8 cellular contexts compared by ENCODE assay signal in genomic region chr4:173332963-173333657, GRCh38. TPM values are rescaled to one million over a fixed set of nuclear protein-coding genes. Genes with fewer than 3 reads are reported as not detected.
A peak's percentile ranks its signal among the peaks of the same experiment; 100 is the strongest.
DNase-seq lines count a peak whose midpoint lies in the region; ATAC-seq, FAIRE-seq and TF ChIP-seq lines count a peak whose summit lies in the region.

No MANE protein-coding gene starts in this region.

- H3K79me2 ChIP-seq in HepG2 (ENCODE audit: insufficient read depth, low read length), result peaks cover 20% of the 10 kb centered on the region

- in situ Hi-C loops in astrocyte of the spinal cord (cut with HindIII; ENCODE audit: low sequenced_read_pairs), result no loop called here
- in situ Hi-C loops in HepG2 (cut with HindIII; ENCODE audit: extremely low pct_ligation_motif_present, low pct_unique_long_range_greater_than_20kb), result loop anchor here (5.0 kb wide), 1 partner anchor 39 kb away; the partner anchor contains the start of gene SAP30

- ATAC-seq in HepG2 (no peak), GM18870 (IDR thresholded peaks at IDR 0.05; ENCODE audit: unreplicated experiment) (no peak)

- POLR2A ChIA-PET in HepG2 (lab: Yijun Ruan, JAX), result interaction anchor here (1.5 to 3.4 kb wide), 2 partner anchors 14 to 37 kb away, joined by 7 to 109 read pairs; partner anchors contain the start of gene SAP30

- H3K4me2 ChIP-seq in HepG2 (ENCODE audit: low read depth, low read length), result peak overlapping the region; percentile 93

- TF ChIP-seq CTCF in NB4 (IDR thresholded peaks at IDR 0.05; ENCODE audit: low read depth, low read length), result no peak
- no peak for TF ChIP-seq CTCF in astrocyte of the spinal cord (IDR thresholded peaks at IDR 0.05; ENCODE audit: low read depth, low read length)
- TF ChIP-seq CTCF in HepG2 (CRISPR knock-in tag; IDR thresholded peaks at IDR 0.05), result no peak

- 3% methylated on average over 21 of the region's 21 CpGs for WGBS in HepG2 (ENCODE audit: low lambda C conversion rate)

- intact Hi-C loops in HepG2 (cut with micrococcal nuclease; ENCODE audit: unreplicated experiment), result no loop called here

- CTCF ChIA-PET in HepG2 (lab: Yijun Ruan, JAX; ENCODE audit: low intra/inter-chr PET ratio, low total read pairs), result no interaction called here

- peaks cover 23% of the 10 kb centered on the region for H3K4me1 ChIP-seq in HepG2 (ENCODE audit: insufficient read depth, low read length)
- no peaks in the 10 kb centered on the region for H3K4me1 ChIP-seq in stomach smooth muscle (ENCODE audit: control insufficient read depth, insufficient read depth, low read length)

- no peak for TF ChIP-seq POLR2A in NB4 (IDR thresholded peaks at IDR 0.05; ENCODE audit: extremely low read depth, insufficient read length)
- TF ChIP-seq POLR2A in HepG2 (IDR thresholded peaks at IDR 0.05; ENCODE audit: insufficient read depth in 1 of 2, low read depth in 2 of 2, low read length in 2 of 2), result no peak

- H3K9me3 ChIP-seq in HepG2 (ENCODE audit: low read length), result no peaks in the 10 kb centered on the region
- no peaks in the 10 kb centered on the region for H3K9me3 ChIP-seq in stomach smooth muscle (ENCODE audit: control insufficient read depth in 2 of 2, low read length in 2 of 2)

- no peak for FAIRE-seq in HepG2 (lab: Jason Lieb, UNC)

- BruUV-seq in HepG2 (replicated peaks; lab: Mats Ljungman, UMichigan), result no TSS peak

- H3K27ac ChIP-seq in HepG2 (ENCODE audit: extremely low read length, insufficient read depth, low read length) (peak overlapping the region; percentile 97), stomach smooth muscle (ENCODE audit: low read length) (peak overlapping the region; percentile 100)

- no peak overlapping the region for H2AFZ ChIP-seq in HepG2 (ENCODE audit: low read length)

- DNase-seq in ELR (ENCODE audit: low read depth) (peak; percentile 33), NB4 (ENCODE audit: low read depth) (no peak), astrocyte of the spinal cord (ENCODE audit: low read depth, low spot score) (no peak), HepG2 (ENCODE audit: low spot score) (no peak), cerebellar nuclear complex (lab: John Stamatoyannopoulos, UW) (no peak), NCI-H2196 treated with DMSO at 0.1 percent for 48 hours (lab: John Stamatoyannopoulos, UW; ENCODE audit: unreplicated experiment) (no peak)

- H3K27me3 ChIP-seq in HepG2 (ENCODE audit: control insufficient read depth in 1 of 2, insufficient read depth in 2 of 2, low read length in 2 of 2), result no peaks in the 10 kb centered on the region; a peak in 2 of 5 replicates
- no peaks in the 10 kb centered on the region for H3K27me3 ChIP-seq in stomach smooth muscle (ENCODE audit: control insufficient read depth in 1 of 2, insufficient read depth in 2 of 2, low read length in 2 of 2)

- no peak for TF ChIP-seq RAD21 in HepG2 (CRISPR knock-in tag; IDR thresholded peaks at IDR 0.05)

- peak overlapping the region; percentile 99 for H3K4me3 ChIP-seq in NB4 (ENCODE audit: low read depth, low read length)
- peak overlapping the region; percentile 98 for H3K4me3 ChIP-seq in astrocyte of the spinal cord (ENCODE audit: low read depth, low read length)
- H3K4me3 ChIP-seq in HepG2 (replicated peaks in 1 of 3; ENCODE audit: insufficient read depth in 1 of 3, low read depth in 2 of 3, low read length in 3 of 3), result peak overlapping the region; percentile 91 to 95 (median 92)
- peak overlapping the region; percentile 89 to 94 for H3K4me3 ChIP-seq in stomach smooth muscle (ENCODE audit: low read length in 2 of 2)

- H3K36me3 ChIP-seq in HepG2 (replicated peaks in 1 of 2; ENCODE audit: control insufficient read depth in 1 of 2, insufficient read depth in 2 of 2, low read length in 2 of 2) (peaks cover 0 to 13% of the 10 kb centered on the region in 2 experiments; a peak in 2 of 5 replicates), stomach smooth muscle (ENCODE audit: control insufficient read depth in 2 of 2, insufficient read depth in 2 of 2, low read length in 2 of 2) (peaks cover 0 to 10% of the 10 kb centered on the region in 2 donors)

- TF ChIP-seq EP300 in HepG2 (IDR thresholded peaks at IDR 0.05; ENCODE audit: low read depth in 2 of 2, low read length in 2 of 2), result no peak
- TF ChIP-seq EP300 in HepG2 (CRISPR knock-in tag; IDR thresholded peaks at IDR 0.05; ENCODE audit: borderline replicate concordance), result no peak

- peak overlapping the region; percentile 98 for H3K9ac ChIP-seq in HepG2 (ENCODE audit: insufficient read depth, low read depth, low read length)
- peak overlapping the region; percentile 64 to 95 for H3K9ac ChIP-seq in stomach smooth muscle (ENCODE audit: low read length in 2 of 2)

- peaks cover 3% of the 10 kb centered on the region; the same call in 1 of the 2 replicates for H4K20me1 ChIP-seq in HepG2 (ENCODE audit: insufficient read depth, low read length)

TF ChIP-seq in HepG2, 621 proteins besides CTCF, POLR2A, EP300 and RAD21 (continues in another document):
- no peak for TF ChIP-seq ZNF296 (CRISPR knock-in tag; conservative IDR thresholded peaks at IDR 0.05)
- TF ChIP-seq KAT8 (CRISPR knock-in tag; IDR thresholded peaks at IDR 0.05), result 0 out of 2 replicates have a peak, but pooled peaks have one; percentile 12
- no peak for TF ChIP-seq HNRNPL (IDR thresholded peaks at IDR 0.05; ENCODE audit: low read depth, low read length)
- TF ChIP-seq CREB3 (CRISPR knock-in tag; IDR thresholded peaks at IDR 0.05), result no peak
- TF ChIP-seq HNRNPLL (IDR thresholded peaks at IDR 0.05; ENCODE audit: low read depth, low read length, poor library complexity, severe bottlenecking), result peak; percentile 9
- no peak for TF ChIP-seq SP5 (CRISPR knock-in tag; IDR thresholded peaks at IDR 0.05; ENCODE audit: borderline replicate concordance, low read depth)
- no peak for TF ChIP-seq PTBP1 (IDR thresholded peaks at IDR 0.05; ENCODE audit: low read depth, low read length, poor library complexity, severe bottlenecking)
- no peak for TF ChIP-seq CEBPG (CRISPR knock-in tag; IDR thresholded peaks at IDR 0.05)
- TF ChIP-seq TBX2 (CRISPR knock-in tag; IDR thresholded peaks at IDR 0.05; ENCODE audit: borderline replicate concordance), result no peak

RNA-seq across cellular contexts. Expression of gene HMGB2, which starts 1.0 kb away (rescaled TPM):
- 332 and 478 TPM in 2 replicates for total RNA-seq in HepG2 (2016; rRNA removed; fragmentation: Illumina TruSeq; extraction: Trizol)
- total RNA-seq in HepG2 (2016; cell fraction: cytosol; rRNA removed; fragmentation: Illumina TruSeq; extraction: Trizol; ENCODE audit: low read depth), result 55.4 and 58.1 TPM in 2 replicates
- 327 and 486 TPM in 2 replicates for total RNA-seq in HepG2 (2016; cell fraction: insoluble cytoplasmic fraction; rRNA removed; fragmentation: Illumina TruSeq; extraction: Trizol)
- 88.2 and 95.3 TPM in 2 replicates for total RNA-seq in HepG2 (2016; cell fraction: membrane; rRNA removed; fragmentation: Illumina TruSeq; extraction: Trizol)
- 133 and 139 TPM in 2 replicates for total RNA-seq in HepG2 (2016; cell fraction: nucleus; rRNA removed; fragmentation: Illumina TruSeq; extraction: Trizol)
- 49.9 and 90.5 TPM in 2 replicates for polyA plus RNA-seq in HepG2 (2011; rRNA removed)
- 47.8 and 56.0 TPM in 2 replicates for polyA plus RNA-seq in HepG2 (2011; cell fraction: cytosol; rRNA removed)
- 32.4 and 36.5 TPM in 2 replicates for polyA plus RNA-seq in HepG2 (2011; cell fraction: nucleus; rRNA removed)
- polyA plus RNA-seq in HepG2 (2012), result 115 and 248 TPM in 2 replicates
- 44.2 and 44.6 TPM in 2 replicates for polyA plus RNA-seq in HepG2 (2016; cell fraction: cytosol; fragmentation: Illumina TruSeq; extraction: Trizol; ENCODE audit: low read depth)
- polyA plus RNA-seq in HepG2 (2016; cell fraction: insoluble cytoplasmic fraction; fragmentation: Illumina TruSeq; extraction: Trizol; ENCODE audit: low read depth), result 657 and 732 TPM in 2 replicates
- polyA plus RNA-seq in HepG2 (2016; cell fraction: membrane; fragmentation: Illumina TruSeq; extraction: Trizol; ENCODE audit: low read depth), result 82.0 and 83.9 TPM in 2 replicates
- 316 and 322 TPM in 2 replicates for polyA plus RNA-seq in HepG2 (2016; cell fraction: nucleus; fragmentation: Illumina TruSeq; extraction: Trizol; ENCODE audit: insufficient read depth, low read depth)
- polyA minus RNA-seq in HepG2 (2011; rRNA and poly(A)+ RNA removed; ENCODE audit: low replicate concordance), result 14.1 and 27.2 TPM in 2 replicates
- 29.2 and 45.7 TPM in 2 replicates for polyA minus RNA-seq in HepG2 (2011; cell fraction: cytosol; rRNA and poly(A)+ RNA removed)
- 46.0 and 60.1 TPM in 2 replicates for polyA minus RNA-seq in HepG2 (2011; cell fraction: nucleus; rRNA and poly(A)+ RNA removed)

RNA-seq across cellular contexts. Expression of gene SAP30, which starts 37.6 kb away (rescaled TPM):
- 22.3 and 25.1 TPM in 2 replicates for total RNA-seq in HepG2 (2016; rRNA removed; fragmentation: Illumina TruSeq; extraction: Trizol)
- 3.7 and 4.7 TPM in 2 replicates for total RNA-seq in HepG2 (2016; cell fraction: cytosol; rRNA removed; fragmentation: Illumina TruSeq; extraction: Trizol; ENCODE audit: low read depth)
- total RNA-seq in HepG2 (2016; cell fraction: insoluble cytoplasmic fraction; rRNA removed; fragmentation: Illumina TruSeq; extraction: Trizol), result 22.4 and 24.1 TPM in 2 replicates
- total RNA-seq in HepG2 (2016; cell fraction: membrane; rRNA removed; fragmentation: Illumina TruSeq; extraction: Trizol), result 6.0 and 6.5 TPM in 2 replicates
- total RNA-seq in HepG2 (2016; cell fraction: nucleus; rRNA removed; fragmentation: Illumina TruSeq; extraction: Trizol), result 8.7 and 9.9 TPM in 2 replicates
- polyA plus RNA-seq in HepG2 (2011; rRNA removed), result 10.6 and 14.2 TPM in 2 replicates
- polyA plus RNA-seq in HepG2 (2011; cell fraction: cytosol; rRNA removed), result 6.1 and 7.3 TPM in 2 replicates
- 4.0 and 4.4 TPM in 2 replicates for polyA plus RNA-seq in HepG2 (2011; cell fraction: nucleus; rRNA removed)
- 10.5 and 12.0 TPM in 2 replicates for polyA plus RNA-seq in HepG2 (2012)
- polyA plus RNA-seq in HepG2 (2016; cell fraction: cytosol; fragmentation: Illumina TruSeq; extraction: Trizol; ENCODE audit: low read depth), result 3.1 and 3.3 TPM in 2 replicates
- polyA plus RNA-seq in HepG2 (2016; cell fraction: insoluble cytoplasmic fraction; fragmentation: Illumina TruSeq; extraction: Trizol; ENCODE audit: low read depth), result 22.3 and 23.3 TPM in 2 replicates
- 3.2 and 4.0 TPM in 2 replicates for polyA plus RNA-seq in HepG2 (2016; cell fraction: membrane; fragmentation: Illumina TruSeq; extraction: Trizol; ENCODE audit: low read depth)
- polyA plus RNA-seq in HepG2 (2016; cell fraction: nucleus; fragmentation: Illumina TruSeq; extraction: Trizol; ENCODE audit: insufficient read depth, low read depth), result 11.9 and 13.6 TPM in 2 replicates
- polyA minus RNA-seq in HepG2 (2011; rRNA and poly(A)+ RNA removed; ENCODE audit: low replicate concordance), result 3.3 and 6.9 TPM in 2 replicates
- polyA minus RNA-seq in HepG2 (2011; cell fraction: cytosol; rRNA and poly(A)+ RNA removed), result 5.6 and 6.4 TPM in 2 replicates
- polyA minus RNA-seq in HepG2 (2011; cell fraction: nucleus; rRNA and poly(A)+ RNA removed), result 8.6 and 8.8 TPM in 2 replicates
